Comparison of ENCODE assay signal across 8 cellular contexts in the genomic region with DNA sequence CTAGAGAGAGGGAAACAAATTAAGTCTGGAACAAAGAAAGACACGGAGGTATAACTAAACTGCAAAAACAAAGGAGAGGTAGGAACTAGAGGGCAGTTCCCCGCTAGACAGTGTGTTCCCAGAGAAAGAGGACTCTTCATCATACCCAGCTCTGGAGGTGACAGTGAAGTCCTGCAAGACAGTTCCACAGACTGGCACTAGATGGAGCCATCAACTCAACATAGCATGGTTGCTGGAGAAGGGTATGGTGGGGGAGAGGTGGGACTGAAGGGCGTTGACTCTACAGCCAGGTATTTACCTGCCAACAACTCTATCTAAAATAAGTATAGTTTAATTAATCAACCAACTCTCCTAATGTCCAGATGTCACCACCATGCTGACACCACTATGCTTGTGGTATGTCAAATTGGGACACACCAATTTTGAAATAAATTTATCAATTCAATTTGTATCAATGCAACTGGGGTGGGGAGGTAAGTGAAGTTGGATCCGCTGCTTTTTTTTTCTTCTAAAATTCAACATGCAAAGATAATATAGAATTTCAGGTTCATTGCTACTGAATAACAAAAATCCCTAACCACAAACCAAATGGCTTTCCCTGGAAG. TPM values are rescaled to one million over a fixed set of nuclear protein-coding genes. Genes with fewer than 3 reads are reported as not detected.
DNase-seq lines count a peak whose midpoint lies in the region; TF ChIP-seq lines count a peak whose summit lies in the region.

No MANE protein-coding gene starts in this region.

- peak overlapping the region; percentile 93 for H3K27ac ChIP-seq in OCI-LY1 (ENCODE audit: low read depth, low read length, poor library complexity, severe bottlenecking)

- TF ChIP-seq CTCF in GM10266 (IDR thresholded peaks at IDR 0.05; ENCODE audit: control insufficient read depth, insufficient read depth, low read depth, missing control alignments) (peak; percentile 67), OCI-LY1 (IDR thresholded peaks at IDR 0.05; ENCODE audit: low read length) (peak; percentile 95)

- H3K9ac ChIP-seq in OCI-LY1 (ENCODE audit: low read length): peak overlapping the region; percentile 55

- peaks cover 38% of the 10 kb centered on the region for H3F3A ChIP-seq in OCI-LY1 (ENCODE audit: insufficient read depth, low read length)

- H3K27me3 ChIP-seq in OCI-LY1 (ENCODE audit: insufficient read depth, low read length): no peaks in the 10 kb centered on the region

- peaks cover 74% of the 10 kb centered on the region for H3K36me3 ChIP-seq in OCI-LY1 (ENCODE audit: insufficient read depth, low read length)

- H2AFZ ChIP-seq in OCI-LY1 (ENCODE audit: low read length): no peak overlapping the region

- H3K4me3 ChIP-seq in OCI-LY1 (ENCODE audit: low read depth, low read length, poor library complexity, severe bottlenecking): peak overlapping the region; percentile 46

- DNase-seq in A172 (ENCODE audit: low spot score) (peak; percentile 28), GM10266 (ENCODE audit: extremely low spot score) (no peak), iPS-NIHi11 (ENCODE audit: low spot score) (peak; percentile 70), NCI-H1092 treated with DMSO at 0.1 percent for 48 hours (lab: John Stamatoyannopoulos, UW) (no peak)
- DNase-seq in activated T-helper 9 cell treated with anti-CD3 and anti-CD28 coated beads, Interleukin-2, amount 50 U/mL, for 16 hours (ENCODE audit: low read depth): peak; percentile 31
- DNase-seq in stimulated activated CD4-positive, alpha-beta T cell treated with anti-CD3 and anti-CD28 coated beads, TNF-alpha, amount 100 ng/mL, for 48 hours (ENCODE audit: low read depth in 3 of 3): peak in 2 of 3 donors; percentile 64 to 67
- DNase-seq in effector CD4-positive, alpha-beta T cell: no peak

- no peaks in the 10 kb centered on the region for H3K9me2 ChIP-seq in OCI-LY1 (ENCODE audit: low read depth, low read length)

- H4K20me1 ChIP-seq in OCI-LY1 (ENCODE audit: insufficient read depth, low read length): no peaks in the 10 kb centered on the region

- peak overlapping the region; percentile 94 for H3K4me2 ChIP-seq in OCI-LY1 (ENCODE audit: low read length)

- H3K9me3 ChIP-seq in OCI-LY1 (ENCODE audit: low read length): no peaks in the 10 kb centered on the region

- H3K4me1 ChIP-seq in OCI-LY1 (ENCODE audit: insufficient read depth, low read length, severe bottlenecking): peaks cover 99% of the 10 kb centered on the region

- H3K79me2 ChIP-seq in OCI-LY1 (ENCODE audit: insufficient read depth, low read length): peaks cover 100% of the 10 kb centered on the region

RNA-seq across cellular contexts. Expression of gene BACH2, which starts 9.7 kb away (rescaled TPM):
- total RNA-seq in A172 (2014; rRNA removed; shearing (Covaris generic)): 0.03 and 0.65 TPM in 2 replicates

Comparison
In these comparisons a context has a peak if more than half of its experiments do, and no peak if none do; other contexts are left out.
1. DNase-seq: peak in A172 (single experiment), activated T-helper 9 cell treated with anti-CD3 and anti-CD28 coated beads, Interleukin-2, amount 50 U/mL, for 16 hours (single experiment), iPS-NIHi11 (single experiment) and stimulated activated CD4-positive, alpha-beta T cell treated with anti-CD3 and anti-CD28 coated beads, TNF-alpha, amount 100 ng/mL, for 48 hours (2 of 3); none in GM10266 (single experiment), NCI-H1092 treated with DMSO at 0.1 percent for 48 hours (single experiment) and effector CD4-positive, alpha-beta T cell (single experiment).